In the genomic region with DNA sequence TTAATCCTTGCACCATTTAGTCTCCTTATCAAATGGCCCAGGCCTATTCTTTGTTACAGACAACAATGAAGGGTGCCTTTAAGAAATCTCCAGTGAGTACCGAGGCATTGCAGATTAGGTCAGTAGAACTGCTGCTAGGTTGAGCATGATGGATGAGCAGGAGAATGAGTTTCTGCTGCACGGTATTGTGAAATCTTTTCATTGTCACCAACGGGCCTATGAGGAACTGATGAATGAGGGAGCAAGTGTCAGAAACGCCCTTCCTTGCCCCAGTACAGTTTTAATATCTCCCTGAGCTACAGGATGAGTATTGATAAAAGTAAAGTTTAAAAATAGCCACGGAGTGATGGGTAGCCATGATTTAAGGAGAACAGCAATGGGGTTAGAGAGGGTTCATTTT, we compare ENCODE assay signal across 1 cellular context.
TF ChIP-seq lines count a peak whose summit lies in the region.

No MANE protein-coding gene starts in this region.

TF ChIP-seq in GM23338, 12 proteins besides CTCF, POLR2A, EP300 and RAD21 (continued from another document):
- TF ChIP-seq, protein P1, sequence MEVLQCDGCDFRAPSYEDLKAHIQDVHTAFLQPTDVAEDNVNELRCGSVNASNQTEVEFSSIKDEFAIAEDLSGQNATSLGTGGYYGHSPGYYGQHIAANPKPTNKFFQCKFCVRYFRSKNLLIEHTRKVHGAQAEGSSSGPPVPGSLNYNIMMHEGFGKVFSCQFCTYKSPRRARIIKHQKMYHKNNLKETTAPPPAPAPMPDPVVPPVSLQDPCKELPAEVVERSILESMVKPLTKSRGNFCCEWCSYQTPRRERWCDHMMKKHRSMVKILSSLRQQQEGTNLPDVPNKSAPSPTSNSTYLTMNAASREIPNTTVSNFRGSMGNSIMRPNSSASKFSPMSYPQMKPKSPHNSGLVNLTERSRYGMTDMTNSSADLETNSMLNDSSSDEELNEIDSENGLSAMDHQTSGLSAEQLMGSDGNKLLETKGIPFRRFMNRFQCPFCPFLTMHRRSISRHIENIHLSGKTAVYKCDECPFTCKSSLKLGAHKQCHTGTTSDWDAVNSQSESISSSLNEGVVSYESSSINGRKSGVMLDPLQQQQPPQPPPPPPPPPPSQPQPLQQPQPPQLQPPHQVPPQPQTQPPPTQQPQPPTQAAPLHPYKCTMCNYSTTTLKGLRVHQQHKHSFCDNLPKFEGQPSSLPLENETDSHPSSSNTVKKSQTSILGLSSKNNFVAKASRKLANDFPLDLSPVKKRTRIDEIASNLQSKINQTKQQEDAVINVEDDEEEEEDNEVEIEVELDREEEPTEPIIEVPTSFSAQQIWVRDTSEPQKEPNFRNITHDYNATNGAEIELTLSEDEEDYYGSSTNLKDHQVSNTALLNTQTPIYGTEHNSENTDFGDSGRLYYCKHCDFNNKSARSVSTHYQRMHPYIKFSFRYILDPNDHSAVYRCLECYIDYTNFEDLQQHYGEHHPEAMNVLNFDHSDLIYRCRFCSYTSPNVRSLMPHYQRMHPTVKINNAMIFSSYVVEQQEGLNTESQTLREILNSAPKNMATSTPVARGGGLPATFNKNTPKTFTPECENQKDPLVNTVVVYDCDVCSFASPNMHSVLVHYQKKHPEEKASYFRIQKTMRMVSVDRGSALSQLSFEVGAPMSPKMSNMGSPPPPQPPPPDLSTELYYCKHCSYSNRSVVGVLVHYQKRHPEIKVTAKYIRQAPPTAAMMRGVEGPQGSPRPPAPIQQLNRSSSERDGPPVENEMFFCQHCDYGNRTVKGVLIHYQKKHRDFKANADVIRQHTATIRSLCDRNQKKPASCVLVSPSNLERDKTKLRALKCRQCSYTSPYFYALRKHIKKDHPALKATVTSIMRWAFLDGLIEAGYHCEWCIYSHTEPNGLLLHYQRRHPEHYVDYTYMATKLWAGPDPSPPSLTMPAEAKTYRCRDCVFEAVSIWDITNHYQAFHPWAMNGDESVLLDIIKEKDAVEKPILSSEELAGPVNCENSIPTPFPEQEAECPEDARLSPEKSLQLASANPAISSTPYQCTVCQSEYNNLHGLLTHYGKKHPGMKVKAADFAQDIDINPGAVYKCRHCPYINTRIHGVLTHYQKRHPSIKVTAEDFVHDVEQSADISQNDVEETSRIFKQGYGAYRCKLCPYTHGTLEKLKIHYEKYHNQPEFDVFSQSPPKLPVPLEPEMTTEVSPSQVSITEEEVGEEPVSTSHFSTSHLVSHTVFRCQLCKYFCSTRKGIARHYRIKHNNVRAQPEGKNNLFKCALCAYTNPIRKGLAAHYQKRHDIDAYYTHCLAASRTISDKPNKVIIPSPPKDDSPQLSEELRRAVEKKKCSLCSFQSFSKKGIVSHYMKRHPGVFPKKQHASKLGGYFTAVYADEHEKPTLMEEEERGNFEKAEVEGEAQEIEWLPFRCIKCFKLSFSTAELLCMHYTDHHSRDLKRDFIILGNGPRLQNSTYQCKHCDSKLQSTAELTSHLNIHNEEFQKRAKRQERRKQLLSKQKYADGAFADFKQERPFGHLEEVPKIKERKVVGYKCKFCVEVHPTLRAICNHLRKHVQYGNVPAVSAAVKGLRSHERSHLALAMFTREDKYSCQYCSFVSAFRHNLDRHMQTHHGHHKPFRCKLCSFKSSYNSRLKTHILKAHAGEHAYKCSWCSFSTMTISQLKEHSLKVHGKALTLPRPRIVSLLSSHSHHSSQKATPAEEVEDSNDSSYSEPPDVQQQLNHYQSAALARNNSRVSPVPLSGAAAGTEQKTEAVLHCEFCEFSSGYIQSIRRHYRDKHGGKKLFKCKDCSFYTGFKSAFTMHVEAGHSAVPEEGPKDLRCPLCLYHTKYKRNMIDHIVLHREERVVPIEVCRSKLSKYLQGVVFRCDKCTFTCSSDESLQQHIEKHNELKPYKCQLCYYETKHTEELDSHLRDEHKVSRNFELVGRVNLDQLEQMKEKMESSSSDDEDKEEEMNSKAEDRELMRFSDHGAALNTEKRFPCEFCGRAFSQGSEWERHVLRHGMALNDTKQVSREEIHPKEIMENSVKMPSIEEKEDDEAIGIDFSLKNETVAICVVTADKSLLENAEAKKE (CRISPR knock-in tag; IDR thresholded peaks at IDR 0.05) = no peak
- TF ChIP-seq CREB1 (CRISPR knock-in tag; IDR thresholded peaks at IDR 0.05; ENCODE audit: low read depth) = no peak
- no peak for TF ChIP-seq NANOG (IDR thresholded peaks at IDR 0.05; ENCODE audit: borderline replicate concordance)
- no peak for TF ChIP-seq EZH2phosphoT487 (IDR thresholded peaks at IDR 0.05; ENCODE audit: unreplicated experiment)
- no peak for TF ChIP-seq POLR2AphosphoS5 (IDR thresholded peaks at IDR 0.05; ENCODE audit: low read depth)
- no peak for TF ChIP-seq STAT1 (IDR thresholded peaks at IDR 0.05; ENCODE audit: unreplicated experiment)
